ENCODE assay signal across 1 cellular context in the genomic region with DNA sequence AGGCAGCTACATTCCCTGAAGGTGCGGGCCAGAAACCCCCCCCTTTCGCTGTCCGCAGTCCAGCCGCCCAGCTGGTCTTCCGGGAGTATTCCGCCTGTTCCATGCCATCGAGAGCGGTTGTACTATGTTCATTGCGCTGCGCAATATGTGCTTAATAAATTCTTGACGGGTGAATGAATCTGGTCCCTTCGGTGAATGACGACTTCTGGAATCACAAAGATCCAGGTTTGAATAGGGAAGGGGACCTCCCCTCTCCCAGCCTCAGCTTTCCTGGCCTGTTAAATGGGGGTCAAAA.
TF ChIP-seq lines count a peak whose summit lies in the region.

No MANE protein-coding gene starts in this region.

TF ChIP-seq in WTC11, 78 proteins besides CTCF, POLR2A, EP300 and RAD21 (continued from another document):
- TF ChIP-seq, protein P1, sequence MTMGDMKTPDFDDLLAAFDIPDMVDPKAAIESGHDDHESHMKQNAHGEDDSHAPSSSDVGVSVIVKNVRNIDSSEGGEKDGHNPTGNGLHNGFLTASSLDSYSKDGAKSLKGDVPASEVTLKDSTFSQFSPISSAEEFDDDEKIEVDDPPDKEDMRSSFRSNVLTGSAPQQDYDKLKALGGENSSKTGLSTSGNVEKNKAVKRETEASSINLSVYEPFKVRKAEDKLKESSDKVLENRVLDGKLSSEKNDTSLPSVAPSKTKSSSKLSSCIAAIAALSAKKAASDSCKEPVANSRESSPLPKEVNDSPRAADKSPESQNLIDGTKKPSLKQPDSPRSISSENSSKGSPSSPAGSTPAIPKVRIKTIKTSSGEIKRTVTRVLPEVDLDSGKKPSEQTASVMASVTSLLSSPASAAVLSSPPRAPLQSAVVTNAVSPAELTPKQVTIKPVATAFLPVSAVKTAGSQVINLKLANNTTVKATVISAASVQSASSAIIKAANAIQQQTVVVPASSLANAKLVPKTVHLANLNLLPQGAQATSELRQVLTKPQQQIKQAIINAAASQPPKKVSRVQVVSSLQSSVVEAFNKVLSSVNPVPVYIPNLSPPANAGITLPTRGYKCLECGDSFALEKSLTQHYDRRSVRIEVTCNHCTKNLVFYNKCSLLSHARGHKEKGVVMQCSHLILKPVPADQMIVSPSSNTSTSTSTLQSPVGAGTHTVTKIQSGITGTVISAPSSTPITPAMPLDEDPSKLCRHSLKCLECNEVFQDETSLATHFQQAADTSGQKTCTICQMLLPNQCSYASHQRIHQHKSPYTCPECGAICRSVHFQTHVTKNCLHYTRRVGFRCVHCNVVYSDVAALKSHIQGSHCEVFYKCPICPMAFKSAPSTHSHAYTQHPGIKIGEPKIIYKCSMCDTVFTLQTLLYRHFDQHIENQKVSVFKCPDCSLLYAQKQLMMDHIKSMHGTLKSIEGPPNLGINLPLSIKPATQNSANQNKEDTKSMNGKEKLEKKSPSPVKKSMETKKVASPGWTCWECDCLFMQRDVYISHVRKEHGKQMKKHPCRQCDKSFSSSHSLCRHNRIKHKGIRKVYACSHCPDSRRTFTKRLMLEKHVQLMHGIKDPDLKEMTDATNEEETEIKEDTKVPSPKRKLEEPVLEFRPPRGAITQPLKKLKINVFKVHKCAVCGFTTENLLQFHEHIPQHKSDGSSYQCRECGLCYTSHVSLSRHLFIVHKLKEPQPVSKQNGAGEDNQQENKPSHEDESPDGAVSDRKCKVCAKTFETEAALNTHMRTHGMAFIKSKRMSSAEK (CRISPR knock-in tag; IDR thresholded peaks at IDR 0.05; ENCODE audit: borderline replicate concordance), result no peak
